Comparison of ENCODE assay signal across 8 cellular contexts in genomic region chr11:6022954-6023353, GRCh38. TPM values are rescaled to one million over a fixed set of nuclear protein-coding genes. Genes with fewer than 3 reads are reported as not detected.
DNase-seq lines count a peak whose midpoint lies in the region; ATAC-seq and TF ChIP-seq lines count a peak whose summit lies in the region.

No MANE protein-coding gene starts in this region.

- no peaks in the 10 kb centered on the region for H3F3A ChIP-seq in neural progenitor cell (ENCODE audit: low read depth)

- no peak for DNase-seq in activated naive CD8-positive, alpha-beta T cell treated with anti-CD3 and anti-CD28 coated beads, Interleukin-2, amount 10 ng/mL, durations not matched to agents 7 days and 5 days
- DNase-seq in activated naive CD8-positive, alpha-beta T cell treated with anti-CD3 and anti-CD28 coated beads for 36 hours = no peak
- DNase-seq in HuH-7.5 (ENCODE audit: low spot score) (peak; percentile 7), SK-MEL-5 (ENCODE audit: low read depth, low spot score) (peak; percentile 65), fibroblast of pulmonary artery (ENCODE audit: low read depth) (peak; percentile 73), neural progenitor cell (ENCODE audit: low spot score) (peak; percentile 76)
- DNase-seq in stimulated activated CD4-positive, alpha-beta T cell treated with anti-CD3 and anti-CD28 coated beads, Interleukin-12 subunit alpha, Interleukin-12 subunit beta, amount 100 ng/mL, for 4 hours = no peak

- POLR2A ChIA-PET in activated naive CD8-positive, alpha-beta T cell treated with anti-CD3 and anti-CD28 coated beads, Interleukin-2, amount 10 ng/mL, durations not matched to agents 7 days and 5 days (lab: Charles Lee) = no interaction called here

- no peaks in the 10 kb centered on the region for H3K79me2 ChIP-seq in neural progenitor cell (ENCODE audit: low read depth)

- H3K4me3 ChIP-seq in fibroblast of pulmonary artery (replicated peaks; ENCODE audit: low read depth, low read length) = no peak overlapping the region
- H3K4me3 ChIP-seq in neural progenitor cell = no peak overlapping the region

- H2AFZ ChIP-seq in neural progenitor cell (replicated peaks) = no peak overlapping the region

- H3K9me3 ChIP-seq in neural progenitor cell (ENCODE audit: low read depth) = no peaks in the 10 kb centered on the region

- no peaks in the 10 kb centered on the region for H3K4me1 ChIP-seq in neural progenitor cell

- in situ Hi-C loops in SK-MEL-5 (cut with HindIII; ENCODE audit: low pct_unique_long_range_greater_than_20kb, low sequenced_read_pairs) = no loop called here

- H3K4me1 Mint-ChIP-seq in activated naive CD8-positive, alpha-beta T cell treated with anti-CD3 and anti-CD28 coated beads, Interleukin-2, amount 10 ng/mL, durations not matched to agents 7 days and 5 days = no peaks in the 10 kb centered on the region
- H3K4me1 Mint-ChIP-seq in activated naive CD8-positive, alpha-beta T cell treated with anti-CD3 and anti-CD28 coated beads for 36 hours = no peaks in the 10 kb centered on the region
- H3K4me1 Mint-ChIP-seq in neural progenitor cell = no peaks in the 10 kb centered on the region

- ATAC-seq in activated naive CD8-positive, alpha-beta T cell treated with anti-CD3 and anti-CD28 coated beads, Interleukin-2, amount 10 ng/mL, durations not matched to agents 7 days and 5 days (ENCODE audit: low read depth) = peak; percentile 33
- ATAC-seq in GM18520 (IDR thresholded peaks at IDR 0.05; ENCODE audit: unreplicated experiment) = no peak

- H4K20me1 ChIP-seq in neural progenitor cell (ENCODE audit: low read depth) = no peaks in the 10 kb centered on the region

- H3K27ac Mint-ChIP-seq in activated naive CD8-positive, alpha-beta T cell treated with anti-CD3 and anti-CD28 coated beads, Interleukin-2, amount 10 ng/mL, durations not matched to agents 7 days and 5 days = no peak overlapping the region
- H3K27ac Mint-ChIP-seq in activated naive CD8-positive, alpha-beta T cell treated with anti-CD3 and anti-CD28 coated beads for 36 hours = no peak overlapping the region
- no peak overlapping the region for H3K27ac Mint-ChIP-seq in neural progenitor cell

- H3K27me3 Mint-ChIP-seq in activated naive CD8-positive, alpha-beta T cell treated with anti-CD3 and anti-CD28 coated beads, Interleukin-2, amount 10 ng/mL, durations not matched to agents 7 days and 5 days = peaks cover 29% of the 10 kb centered on the region
- H3K27me3 Mint-ChIP-seq in activated naive CD8-positive, alpha-beta T cell treated with anti-CD3 and anti-CD28 coated beads for 36 hours = peaks cover 27% of the 10 kb centered on the region
- H3K27me3 Mint-ChIP-seq in neural progenitor cell (ENCODE audit: insufficient read depth, low read depth) = peaks cover 7% of the 10 kb centered on the region

- no peaks in the 10 kb centered on the region for H3K27me3 ChIP-seq in neural progenitor cell

- H3K4me2 ChIP-seq in neural progenitor cell = no peak overlapping the region

- no peaks in the 10 kb centered on the region for H3K9me3 Mint-ChIP-seq in activated naive CD8-positive, alpha-beta T cell treated with anti-CD3 and anti-CD28 coated beads, Interleukin-2, amount 10 ng/mL, durations not matched to agents 7 days and 5 days
- no peaks in the 10 kb centered on the region for H3K9me3 Mint-ChIP-seq in activated naive CD8-positive, alpha-beta T cell treated with anti-CD3 and anti-CD28 coated beads for 36 hours
- no peaks in the 10 kb centered on the region for H3K9me3 Mint-ChIP-seq in neural progenitor cell

- H3K9ac ChIP-seq in neural progenitor cell = no peak overlapping the region

- H3K4me3 Mint-ChIP-seq in activated naive CD8-positive, alpha-beta T cell treated with anti-CD3 and anti-CD28 coated beads, Interleukin-2, amount 10 ng/mL, durations not matched to agents 7 days and 5 days = no peak overlapping the region
- H3K4me3 Mint-ChIP-seq in activated naive CD8-positive, alpha-beta T cell treated with anti-CD3 and anti-CD28 coated beads for 36 hours = no peak overlapping the region
- no peak overlapping the region for H3K4me3 Mint-ChIP-seq in neural progenitor cell

- no peak overlapping the region for H3K27ac ChIP-seq in neural progenitor cell

- no peaks in the 10 kb centered on the region for H3K36me3 Mint-ChIP-seq in activated naive CD8-positive, alpha-beta T cell treated with anti-CD3 and anti-CD28 coated beads, Interleukin-2, amount 10 ng/mL, durations not matched to agents 7 days and 5 days
- no peaks in the 10 kb centered on the region for H3K36me3 Mint-ChIP-seq in activated naive CD8-positive, alpha-beta T cell treated with anti-CD3 and anti-CD28 coated beads for 36 hours
- H3K36me3 Mint-ChIP-seq in neural progenitor cell = no peaks in the 10 kb centered on the region

- H3K36me3 ChIP-seq in neural progenitor cell = no peaks in the 10 kb centered on the region

- peak; percentile 65 for TF ChIP-seq CTCF in fibroblast of pulmonary artery (IDR thresholded peaks at IDR 0.05; ENCODE audit: low read length, missing control alignments)
- TF ChIP-seq CTCF in neural progenitor cell (IDR thresholded peaks at IDR 0.05) = peak; percentile 78

RNA-seq across cellular contexts. Expression of gene OR56A1, which starts 7.6 kb away (rescaled TPM):
- total RNA-seq in activated naive CD8-positive, alpha-beta T cell treated with anti-CD3 and anti-CD28 coated beads, Interleukin-2, amount 10 ng/mL, durations not matched to agents 7 days and 5 days = not detected
- not detected for total RNA-seq in activated naive CD8-positive, alpha-beta T cell treated with anti-CD3 and anti-CD28 coated beads for 36 hours
- total RNA-seq in SK-MEL-5 (2014; rRNA removed; shearing (Covaris generic)) = not detected in 2 replicates
- not detected in 2 replicates for polyA plus RNA-seq in SK-MEL-5 (2015; cell fraction: cytosol; rRNA removed)
- polyA plus RNA-seq in SK-MEL-5 (2015; cell fraction: nucleus; rRNA removed) = not detected in 2 replicates
- 0.87 and 1.8 TPM in 2 replicates for total RNA-seq in neural progenitor cell (ENCODE audit: low replicate concordance)

RNA-seq across cellular contexts. Expression of gene OR56A4, which starts 16.2 kb away (rescaled TPM):
- not detected for total RNA-seq in activated naive CD8-positive, alpha-beta T cell treated with anti-CD3 and anti-CD28 coated beads, Interleukin-2, amount 10 ng/mL, durations not matched to agents 7 days and 5 days
- total RNA-seq in activated naive CD8-positive, alpha-beta T cell treated with anti-CD3 and anti-CD28 coated beads for 36 hours = not detected
- not detected in 2 replicates for total RNA-seq in SK-MEL-5 (2014; rRNA removed; shearing (Covaris generic))
- not detected in 2 replicates for polyA plus RNA-seq in SK-MEL-5 (2015; cell fraction: cytosol; rRNA removed)
- not detected in 2 replicates for polyA plus RNA-seq in SK-MEL-5 (2015; cell fraction: nucleus; rRNA removed)
- total RNA-seq in neural progenitor cell (ENCODE audit: low replicate concordance) = 0.30 and 0.62 TPM in 2 replicates

RNA-seq across cellular contexts. Expression of gene OR52L1, which starts 36.2 kb away (rescaled TPM):
- total RNA-seq in activated naive CD8-positive, alpha-beta T cell treated with anti-CD3 and anti-CD28 coated beads, Interleukin-2, amount 10 ng/mL, durations not matched to agents 7 days and 5 days = not detected
- total RNA-seq in activated naive CD8-positive, alpha-beta T cell treated with anti-CD3 and anti-CD28 coated beads for 36 hours = not detected
- not detected in 2 replicates for total RNA-seq in SK-MEL-5 (2014; rRNA removed; shearing (Covaris generic))
- polyA plus RNA-seq in SK-MEL-5 (2015; cell fraction: cytosol; rRNA removed) = not detected in 2 replicates
- not detected in 2 replicates for polyA plus RNA-seq in SK-MEL-5 (2015; cell fraction: nucleus; rRNA removed)
- total RNA-seq in neural progenitor cell (ENCODE audit: low replicate concordance) = 2.3 TPM in 1 of 2 replicates, not detected in the other

RNA-seq across cellular contexts. Expression of gene OR56A5, which starts 54.7 kb away (rescaled TPM):
- not detected for total RNA-seq in activated naive CD8-positive, alpha-beta T cell treated with anti-CD3 and anti-CD28 coated beads, Interleukin-2, amount 10 ng/mL, durations not matched to agents 7 days and 5 days
- not detected for total RNA-seq in activated naive CD8-positive, alpha-beta T cell treated with anti-CD3 and anti-CD28 coated beads for 36 hours
- not detected in 2 replicates for total RNA-seq in SK-MEL-5 (2014; rRNA removed; shearing (Covaris generic))
- polyA plus RNA-seq in SK-MEL-5 (2015; cell fraction: cytosol; rRNA removed) = not detected in 2 replicates
- not detected in 2 replicates for polyA plus RNA-seq in SK-MEL-5 (2015; cell fraction: nucleus; rRNA removed)
- 0.40 TPM in 1 of 2 replicates, not detected in the other for total RNA-seq in neural progenitor cell (ENCODE audit: low replicate concordance)

Comparison
In these comparisons a context has a peak if more than half of its experiments do, and no peak if none do; other contexts are left out.
1. DNase-seq: peak in HuH-7.5 (single experiment), SK-MEL-5 (single experiment), fibroblast of pulmonary artery (single experiment) and neural progenitor cell (single experiment); none in activated naive CD8-positive, alpha-beta T cell treated with anti-CD3 and anti-CD28 coated beads, Interleukin-2, amount 10 ng/mL, durations not matched to agents 7 days and 5 days (single experiment), activated naive CD8-positive, alpha-beta T cell treated with anti-CD3 and anti-CD28 coated beads for 36 hours (single experiment) and stimulated activated CD4-positive, alpha-beta T cell treated with anti-CD3 and anti-CD28 coated beads, Interleukin-12 subunit alpha, Interleukin-12 subunit beta, amount 100 ng/mL, for 4 hours (single experiment).